Comparison of ENCODE assay signal across 8 cellular contexts in the genomic region with DNA sequence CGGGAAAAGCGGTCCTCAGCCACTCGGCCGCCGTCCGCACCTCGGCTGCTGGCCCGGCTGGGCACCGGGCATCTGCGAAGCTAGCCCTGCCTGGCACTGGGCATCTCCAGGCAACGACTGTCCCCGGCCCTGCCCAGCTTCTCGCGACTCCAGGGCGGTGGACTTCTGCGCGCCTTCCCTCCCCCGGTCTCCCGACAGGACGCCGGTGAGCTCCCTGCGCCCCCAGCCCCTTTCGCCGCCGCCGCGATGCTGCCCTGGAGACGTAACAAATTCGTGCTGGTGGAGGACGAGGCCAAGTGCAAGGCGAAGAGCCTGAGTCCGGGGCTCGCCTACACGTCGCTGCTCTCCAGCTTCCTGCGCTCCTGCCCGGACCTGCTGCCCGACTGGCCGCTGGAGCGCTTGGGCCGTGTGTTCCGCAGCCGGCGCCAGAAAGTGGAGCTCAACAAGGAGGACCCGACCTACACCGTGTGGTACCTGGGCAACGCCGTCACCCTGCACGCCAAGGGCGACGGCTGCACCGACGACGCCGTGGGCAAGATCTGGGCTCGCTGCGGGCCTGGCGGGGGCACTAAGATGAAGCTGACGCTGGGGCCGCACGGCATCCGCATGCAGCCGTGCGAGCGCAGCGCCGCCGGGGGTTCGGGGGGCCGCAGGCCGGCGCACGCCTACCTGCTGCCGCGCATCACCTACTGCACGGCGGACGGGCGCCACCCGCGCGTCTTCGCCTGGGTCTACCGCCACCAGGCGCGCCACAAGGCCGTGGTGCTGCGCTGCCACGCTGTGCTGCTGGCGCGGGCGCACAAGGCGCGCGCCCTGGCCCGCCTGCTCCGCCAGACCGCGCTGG. TPM values are rescaled to one million over a fixed set of nuclear protein-coding genes. Genes with fewer than 3 reads are reported as not detected.
A peak's percentile ranks its signal among the peaks of the same experiment; 100 is the strongest.
DNase-seq lines count a peak whose midpoint lies in the region; ATAC-seq and TF ChIP-seq lines count a peak whose summit lies in the region.

No MANE protein-coding gene starts in this region.

- H3K9me2 ChIP-seq in SK-N-SH, result no peaks in the 10 kb centered on the region

- TF ChIP-seq RAD21 in SK-N-SH (IDR thresholded peaks at IDR 0.05; ENCODE audit: low read length), result no peak

- CTCF ChIA-PET in SK-N-SH (lab: Yijun Ruan, JAX), result interaction anchor here (0.6 to 2.2 kb wide), 10 partner anchors 12 to 636 kb away, joined by 3 to 18 read pairs (median 3); a partner anchor contains a TSS

- H2AFZ ChIP-seq in SK-N-SH (ENCODE audit: low read depth), result no peak overlapping the region

- H3K4me1 Mint-ChIP-seq in effector memory CD8-positive, alpha-beta T cell (ENCODE audit: low read depth in 2 of 2), result peaks cover 0 to 3% of the 10 kb centered on the region in 2 donors

- no peaks in the 10 kb centered on the region for H3K79me2 ChIP-seq in SK-N-SH (ENCODE audit: insufficient read depth)

- in situ Hi-C loops in KBM-7 (cut with MboI; ENCODE audit: low pct_unique_long_range_greater_than_20kb, low sequenced_read_pairs), result no loop called here

- no peak overlapping the region for H3K4me3 ChIP-seq in GM12865 (ENCODE audit: low read depth, low read length)
- peak overlapping the region in 1 of 2 experiments; percentile 36; a peak in 2 of 4 replicates for H3K4me3 ChIP-seq in SK-N-SH (ENCODE audit: low read depth in 2 of 2, low read length in 1 of 2)
- peak overlapping the region; percentile 36 for H3K4me3 ChIP-seq in cardiac muscle cell
- peak overlapping the region; percentile 52 for H3K4me3 ChIP-seq in psoas muscle

- no peaks in the 10 kb centered on the region for H3K9me3 Mint-ChIP-seq in effector memory CD8-positive, alpha-beta T cell

- intact Hi-C loops in psoas muscle (cut with DNase I), result no loop called here

- H3K4me3 Mint-ChIP-seq in effector memory CD8-positive, alpha-beta T cell, result no peak overlapping the region

- peaks cover 57% of the 10 kb centered on the region for H3K27me3 ChIP-seq in SK-N-SH (ENCODE audit: insufficient read depth)
- peaks cover 55% of the 10 kb centered on the region for H3K27me3 ChIP-seq in cardiac muscle cell
- H3K27me3 ChIP-seq in psoas muscle (ENCODE audit: insufficient read depth in 3 of 3, low read length in 2 of 3), result peaks cover 2 to 68% (median 7%) of the 10 kb centered on the region in 3 donors

- peaks cover 0 to 17% of the 10 kb centered on the region in 2 experiments; a peak in 1 of 4 replicates for H3K4me1 ChIP-seq in SK-N-SH (ENCODE audit: control insufficient read depth in 1 of 2, insufficient read depth in 2 of 2, low read depth in 1 of 2, low read length in 1 of 2)
- no peaks in the 10 kb centered on the region for H3K4me1 ChIP-seq in cardiac muscle cell (ENCODE audit: low read depth)
- H3K4me1 ChIP-seq in psoas muscle, result peaks cover 7% of the 10 kb centered on the region

- H4K20me1 ChIP-seq in SK-N-SH (ENCODE audit: insufficient read depth), result no peaks in the 10 kb centered on the region

- peak; percentile 47 to 73 (median 65) for ATAC-seq in psoas muscle
- no peak for ATAC-seq in effector memory CD8-positive, alpha-beta T cell (replicated peaks)

- H3K27me3 Mint-ChIP-seq in effector memory CD8-positive, alpha-beta T cell, result peaks cover 13 to 26% of the 10 kb centered on the region in 2 donors

- DNase-seq in GM12865 (ENCODE audit: low read depth), result peak; percentile 11
- peak; percentile 75 for DNase-seq in SK-N-SH
- peak; percentile 44 to 67 for DNase-seq in cardiac muscle cell (ENCODE audit: low read depth in 1 of 2, low spot score in 1 of 2)
- peak; percentile 22 to 57 for DNase-seq in psoas muscle
- no peak for DNase-seq in effector memory CD8-positive, alpha-beta T cell
- DNase-seq in NCI-H146 treated with DMSO at 0.1 percent for 48 hours (lab: John Stamatoyannopoulos, UW; ENCODE audit: unreplicated experiment), result no peak
- no peak for DNase-seq in epidermal melanocyte (ENCODE audit: insufficient read length, low spot score)
- DNase-seq in KBM-7, result no peak

- no peaks in the 10 kb centered on the region for H3K9me3 ChIP-seq in SK-N-SH
- H3K9me3 ChIP-seq in cardiac muscle cell (ENCODE audit: low read depth), result no peaks in the 10 kb centered on the region
- H3K9me3 ChIP-seq in psoas muscle, result no peaks in the 10 kb centered on the region

- H3K27ac Mint-ChIP-seq in effector memory CD8-positive, alpha-beta T cell, result no peak overlapping the region

- no peak for TF ChIP-seq EP300 in SK-N-SH (IDR thresholded peaks at IDR 0.05; ENCODE audit: borderline replicate concordance in 1 of 2, low read depth in 1 of 2, low read length in 1 of 2)

- H3K27ac ChIP-seq in SK-N-SH (ENCODE audit: low read depth in 2 of 2, low read length in 1 of 2) (no peak overlapping the region), cardiac muscle cell (no peak overlapping the region), psoas muscle (no peak overlapping the region)

- no peaks in the 10 kb centered on the region for H3K36me3 Mint-ChIP-seq in effector memory CD8-positive, alpha-beta T cell (ENCODE audit: insufficient read depth)

- H3K36me3 ChIP-seq in SK-N-SH (replicated peaks in 1 of 2; ENCODE audit: control insufficient read depth in 1 of 2, insufficient read depth in 2 of 2, low read length in 1 of 2), result no peaks in the 10 kb centered on the region
- no peaks in the 10 kb centered on the region for H3K36me3 ChIP-seq in cardiac muscle cell
- H3K36me3 ChIP-seq in psoas muscle (ENCODE audit: insufficient read depth in 1 of 2, low read depth in 1 of 2), result no peaks in the 10 kb centered on the region

- 12% methylated on average over 27 of the region's 99 CpGs for WGBS in SK-N-SH (ENCODE audit: low lambda C conversion rate)
- 1% methylated on average over 80 to 99 of the region's 99 CpGs for WGBS in psoas muscle, 3 donors

- H3K4me2 ChIP-seq in SK-N-SH, result peak overlapping the region; percentile 50; the same call in 1 of the 2 replicates

- TF ChIP-seq CTCF in GM12865 (IDR thresholded peaks at IDR 0.05; ENCODE audit: insufficient read depth, low read depth, low read length, missing control alignments) (no peak), SK-N-SH (IDR thresholded peaks at IDR 0.05) (no peak), cardiac muscle cell (IDR thresholded peaks at IDR 0.05; ENCODE audit: low read depth, low read length) (no peak), psoas muscle (IDR thresholded peaks at IDR 0.05) (no peak)

- H3F3A ChIP-seq in SK-N-SH (replicated peaks; ENCODE audit: insufficient read depth), result no peaks in the 10 kb centered on the region

- H3K9ac ChIP-seq in SK-N-SH, result no peak overlapping the region

- POLR2A ChIA-PET in SK-N-SH (lab: Yijun Ruan, JAX), result interaction anchor here (1.0 to 1.1 kb wide), 2 partner anchors 108 to 149 kb away, joined by 3 read pairs; a partner anchor contains a TSS

TF ChIP-seq in SK-N-SH, 30 proteins besides CTCF, POLR2A, EP300 and RAD21:
- TF ChIP-seq, protein P1, sequence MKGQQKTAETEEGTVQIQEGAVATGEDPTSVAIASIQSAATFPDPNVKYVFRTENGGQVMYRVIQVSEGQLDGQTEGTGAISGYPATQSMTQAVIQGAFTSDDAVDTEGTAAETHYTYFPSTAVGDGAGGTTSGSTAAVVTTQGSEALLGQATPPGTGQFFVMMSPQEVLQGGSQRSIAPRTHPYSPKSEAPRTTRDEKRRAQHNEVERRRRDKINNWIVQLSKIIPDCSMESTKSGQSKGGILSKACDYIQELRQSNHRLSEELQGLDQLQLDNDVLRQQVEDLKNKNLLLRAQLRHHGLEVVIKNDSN (IDR thresholded peaks at IDR 0.05; ENCODE audit: borderline replicate concordance, low read depth), result no peak
- TF ChIP-seq FOSL2 (IDR thresholded peaks at IDR 0.05; ENCODE audit: borderline replicate concordance, low read depth) (no peak), MEF2A (IDR thresholded peaks at IDR 0.05; ENCODE audit: borderline replicate concordance, low read depth) (no peak), RCOR1 (IDR thresholded peaks at IDR 0.05; ENCODE audit: low read length) (no peak), NRF1 (IDR thresholded peaks at IDR 0.05; ENCODE audit: low read depth, low read length) (no peak), ELF1 (IDR thresholded peaks at IDR 0.05) (no peak), CHD2 (IDR thresholded peaks at IDR 0.05; ENCODE audit: low read length, partially characterized antibody) (no peak), TCF12 (IDR thresholded peaks at IDR 0.05) (no peak), EZH2phosphoT487 (IDR thresholded peaks at IDR 0.05; ENCODE audit: borderline replicate concordance, low read depth) (no peak)
- TF ChIP-seq, protein P2, sequence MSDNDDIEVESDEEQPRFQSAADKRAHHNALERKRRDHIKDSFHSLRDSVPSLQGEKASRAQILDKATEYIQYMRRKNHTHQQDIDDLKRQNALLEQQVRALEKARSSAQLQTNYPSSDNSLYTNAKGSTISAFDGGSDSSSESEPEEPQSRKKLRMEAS (IDR thresholded peaks at IDR 0.05; ENCODE audit: low read depth), result no peak

RNA-seq across cellular contexts. Expression of a gene that starts 0.6 kb away (rescaled TPM):
- polyA plus RNA-seq in SK-N-SH (2012; rRNA removed), result not detected in 2 replicates
- polyA plus RNA-seq in SK-N-SH (2012; cell fraction: cytosol; rRNA removed), result 0.01 TPM in 1 of 2 replicates, not detected in the other
- polyA plus RNA-seq in SK-N-SH (2012; cell fraction: nucleus; rRNA removed), result 0.07 TPM in 1 of 2 replicates, not detected in the other
- 3.6 and 3.8 TPM in 2 replicates for total RNA-seq in cardiac muscle cell
- 3.7 and 7.6 TPM in 2 replicates for polyA plus RNA-seq in cardiac muscle cell
- total RNA-seq in psoas muscle, result 1 to 10 TPM in 1 of 4 donors, under 1 TPM in 3; 0.25 to 1.2 (median 0.56) TPM
- polyA plus RNA-seq in psoas muscle, result under 1 TPM; 0.05 to 0.74 (median 0.08) TPM

RNA-seq across cellular contexts. Expression of a gene that starts 35.9 kb away (rescaled TPM):
- polyA plus RNA-seq in SK-N-SH (2012; rRNA removed) (0.11 and 0.12 TPM in 2 replicates), cardiac muscle cell (not detected in 2 replicates), psoas muscle (1 to 10 TPM; 1.2 to 2.5 (median 1.2) TPM)
- polyA plus RNA-seq in SK-N-SH (2012; cell fraction: cytosol; rRNA removed), result 0.14 and 0.18 TPM in 2 replicates
- polyA plus RNA-seq in SK-N-SH (2012; cell fraction: nucleus; rRNA removed), result 0.10 TPM in 1 of 2 replicates, not detected in the other
- total RNA-seq in cardiac muscle cell (not detected in 2 replicates), psoas muscle (1 to 10 TPM; 1.0 to 2.0 (median 1.8) TPM)

RNA-seq across cellular contexts. Expression of a gene that starts 45.0 kb away (rescaled TPM):
- polyA plus RNA-seq in SK-N-SH (2012; rRNA removed) (22.8 and 26.4 TPM in 2 replicates), cardiac muscle cell (42.7 and 45.7 TPM in 2 replicates), psoas muscle (10 to 100 TPM; 27.8 to 48.0 (median 45.0) TPM)
- polyA plus RNA-seq in SK-N-SH (2012; cell fraction: cytosol; rRNA removed), result 13.8 and 20.8 TPM in 2 replicates
- 12.8 and 16.0 TPM in 2 replicates for polyA plus RNA-seq in SK-N-SH (2012; cell fraction: nucleus; rRNA removed)
- total RNA-seq in cardiac muscle cell (34.4 and 38.1 TPM in 2 replicates), psoas muscle (10 to 100 TPM; 23.0 to 43.1 (median 33.3) TPM)

Comparison
In these comparisons a context has a peak if more than half of its experiments do, and no peak if none do; other contexts are left out.
1. DNase-seq: peak in GM12865 (single experiment), SK-N-SH (single experiment), cardiac muscle cell (2 of 2) and psoas muscle (2 of 2); none in effector memory CD8-positive, alpha-beta T cell (0 of 3), NCI-H146 treated with DMSO at 0.1 percent for 48 hours (single experiment), epidermal melanocyte (single experiment) and KBM-7 (single experiment).